8 cellular contexts compared by ENCODE assay signal in the genomic region with DNA sequence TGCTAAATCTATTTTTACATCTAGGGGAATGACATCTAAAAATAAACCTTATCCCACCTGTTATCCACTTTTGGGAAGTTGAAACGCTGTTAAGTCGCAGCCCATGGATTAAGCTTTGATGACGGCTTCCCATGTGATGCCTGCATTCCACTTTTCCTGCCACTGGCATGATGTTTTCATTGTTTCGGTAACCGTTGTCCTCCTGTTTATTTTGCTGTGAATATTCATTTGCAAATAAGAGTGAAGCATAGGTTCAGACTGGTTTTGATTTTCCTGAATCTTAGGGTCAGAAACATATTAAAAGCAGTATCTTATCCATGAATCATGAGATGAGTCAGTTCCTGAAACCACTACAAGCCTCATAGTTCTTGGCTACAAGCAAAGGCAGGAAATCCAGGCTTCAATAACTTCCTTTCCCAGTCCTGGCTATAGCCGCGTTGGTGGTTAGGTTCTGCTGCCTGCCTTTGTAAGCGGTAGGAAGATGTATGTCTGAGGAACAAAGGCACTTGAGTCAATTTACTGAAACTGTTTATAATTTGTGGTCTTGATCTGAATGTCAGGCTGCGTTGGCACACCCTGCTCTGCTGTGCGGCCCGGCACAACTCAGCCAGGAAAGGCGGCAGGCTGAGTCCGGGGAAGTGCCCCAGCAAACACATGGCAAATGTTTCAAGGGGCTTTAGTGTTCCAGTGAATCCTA. TPM values are rescaled to one million over a fixed set of nuclear protein-coding genes. Genes with fewer than 3 reads are reported as not detected.
A peak's percentile ranks its signal among the peaks of the same experiment; 100 is the strongest.
DNase-seq lines count a peak whose midpoint lies in the region; ATAC-seq and TF ChIP-seq lines count a peak whose summit lies in the region.

No MANE protein-coding gene starts in this region.

- no peaks in the 10 kb centered on the region for H3K36me3 ChIP-seq in WERI-Rb-1
- H3K36me3 ChIP-seq in psoas muscle (ENCODE audit: insufficient read depth in 1 of 2, low read depth in 1 of 2): no peaks in the 10 kb centered on the region

- H3K27ac ChIP-seq in WERI-Rb-1: peak overlapping the region; percentile 61
- peak overlapping the region; percentile 95 for H3K27ac ChIP-seq in psoas muscle

- ATAC-seq in psoas muscle (peak; percentile 78 to 87 (median 84)), GM19035 (IDR thresholded peaks at IDR 0.05; ENCODE audit: unreplicated experiment) (no peak)

- H3K4me1 ChIP-seq in psoas muscle: peaks cover 85% of the 10 kb centered on the region

- no peak overlapping the region for H3K4me3 ChIP-seq in WERI-Rb-1 (ENCODE audit: low read depth, low read length)
- peak overlapping the region; percentile 55 for H3K4me3 ChIP-seq in psoas muscle

- WGBS in psoas muscle, 3 donors: 1 to 2% (median 2%) methylated on average over 13 of the region's 13 CpGs

- H3K27me3 ChIP-seq in WERI-Rb-1 (ENCODE audit: insufficient read depth, low read depth, severe bottlenecking): no peaks in the 10 kb centered on the region
- no peaks in the 10 kb centered on the region for H3K27me3 ChIP-seq in psoas muscle (ENCODE audit: insufficient read depth in 3 of 3, low read length in 2 of 3)

- H3K9me3 ChIP-seq in WERI-Rb-1 (ENCODE audit: severe bottlenecking) (no peaks in the 10 kb centered on the region), psoas muscle (no peaks in the 10 kb centered on the region)

- TF ChIP-seq CTCF in WERI-Rb-1 (IDR thresholded peaks at IDR 0.05; ENCODE audit: low read depth, low read length): no peak
- TF ChIP-seq CTCF in psoas muscle (IDR thresholded peaks at IDR 0.05): no peak

- intact Hi-C loops in psoas muscle (cut with DNase I): loop anchor here (2.0 to 5.0 kb wide), 3 partner anchors 19 to 204 kb away; a partner anchor contains a TSS

- DNase-seq in DMS53 (lab: John Stamatoyannopoulos, UW) (peak; percentile 93), NCI-H1092 (lab: John Stamatoyannopoulos, UW) (peak; percentile 21), WERI-Rb-1 (no peak), glomerular visceral epithelial cell (ENCODE audit: extremely low spot score) (peak; percentile 94), psoas muscle (peak; percentile 32 to 66)
- DNase-seq in activated CD8-positive, alpha-beta memory T cell treated with anti-CD3 and anti-CD28 coated beads, Interleukin-2, amount 50 U/mL, for 4 hours: no peak
- no peak for DNase-seq in activated naive CD4-positive, alpha-beta T cell treated with anti-CD3 and anti-CD28 coated beads, Interleukin-2, amount 50 U/mL, for 16 hours

RNA-seq across cellular contexts. Expression of a gene that starts 19.4 kb away (rescaled TPM):
- 100 to 1,000 TPM; 111 to 178 (median 141) TPM for total RNA-seq in psoas muscle
- polyA plus RNA-seq in psoas muscle: 100 to 1,000 TPM in 1 of 3 donors, 10 to 100 TPM in 2; 11.3 to 112 (median 19.6) TPM

Comparison
In these comparisons a context has a peak if more than half of its experiments do, and no peak if none do; other contexts are left out.
1. DNase-seq: peak in DMS53 (single experiment), NCI-H1092 (single experiment), glomerular visceral epithelial cell (single experiment) and psoas muscle (2 of 2); none in WERI-Rb-1 (single experiment), activated CD8-positive, alpha-beta memory T cell treated with anti-CD3 and anti-CD28 coated beads, Interleukin-2, amount 50 U/mL, for 4 hours (single experiment) and activated naive CD4-positive, alpha-beta T cell treated with anti-CD3 and anti-CD28 coated beads, Interleukin-2, amount 50 U/mL, for 16 hours (single experiment).